In genomic region chr6:37007340-37008043, GRCh38 we compare ENCODE assay signal across 11 cellular contexts. TPM values are rescaled to one million over a fixed set of nuclear protein-coding genes. Genes with fewer than 3 reads are reported as not detected.
DNase-seq lines count a peak whose midpoint lies in the region; ATAC-seq and TF ChIP-seq lines count a peak whose summit lies in the region.
"Had no signal": no experiment of that assay in that cellular context is flagged by ENCODE, and none has a peak within 500 bp of the region (broad histone marks: within the 10 kb centered on the region; RNA-seq: fewer than 3 reads in every experiment).

No MANE protein-coding gene starts in this region.

- no peaks in the 10 kb centered on the region for H3F3A ChIP-seq in OCI-LY1 (ENCODE audit: insufficient read depth, low read length)

- H3K4me1 ChIP-seq in OCI-LY1 (ENCODE audit: insufficient read depth, low read length, severe bottlenecking) (peaks cover 40% of the 10 kb centered on the region), hepatocyte (ENCODE audit: insufficient read depth) (no peaks in the 10 kb centered on the region), transverse colon (no peaks in the 10 kb centered on the region)
- peaks cover 16% of the 10 kb centered on the region for H3K4me1 ChIP-seq in CD8-positive, alpha-beta memory T cell (ENCODE audit: insufficient read depth, low read length)

- TF ChIP-seq CTCF in activated CD8-positive, alpha-beta T cell treated with anti-CD3 and anti-CD28 coated beads for 36 hours (IDR thresholded peaks at IDR 0.05) = no peak
- TF ChIP-seq CTCF in OCI-LY1 (IDR thresholded peaks at IDR 0.05; ENCODE audit: low read length) (no peak), hepatocyte (IDR thresholded peaks at IDR 0.05; ENCODE audit: poor library complexity) (no peak), transverse colon (IDR thresholded peaks at IDR 0.05) (no peak)

- peak overlapping the region; percentile 62 for H3K27ac Mint-ChIP-seq in activated CD8-positive, alpha-beta T cell treated with anti-CD3 and anti-CD28 coated beads, Interleukin-2, amount 10 ng/mL, durations not matched to agents 7 days and 5 days
- no peak overlapping the region for H3K27ac Mint-ChIP-seq in activated CD8-positive, alpha-beta T cell treated with anti-CD3 and anti-CD28 coated beads for 36 hours
- peak overlapping the region in 2 of 8 donors; percentile 20 to 32 for H3K27ac Mint-ChIP-seq in CD8-positive, alpha-beta memory T cell
- H3K27ac Mint-ChIP-seq: brain had no signal

- no peaks in the 10 kb centered on the region for H3K9me3 Mint-ChIP-seq in activated CD8-positive, alpha-beta T cell treated with anti-CD3 and anti-CD28 coated beads, Interleukin-2, amount 10 ng/mL, durations not matched to agents 7 days and 5 days (ENCODE audit: insufficient read depth)
- no peaks in the 10 kb centered on the region for H3K9me3 Mint-ChIP-seq in activated CD8-positive, alpha-beta T cell treated with anti-CD3 and anti-CD28 coated beads for 36 hours
- no peaks in the 10 kb centered on the region for H3K9me3 Mint-ChIP-seq in CD8-positive, alpha-beta memory T cell
- H3K9me3 Mint-ChIP-seq: brain had no signal

- no peaks in the 10 kb centered on the region for H3K9me3 ChIP-seq in OCI-LY1 (ENCODE audit: low read length)
- H3K9me3 ChIP-seq in hepatocyte (ENCODE audit: low read depth) = no peaks in the 10 kb centered on the region
- H3K9me3 ChIP-seq in transverse colon = no peaks in the 10 kb centered on the region
- no peaks in the 10 kb centered on the region for H3K9me3 ChIP-seq in CD8-positive, alpha-beta memory T cell (ENCODE audit: low read length)
- no peaks in the 10 kb centered on the region for H3K9me3 ChIP-seq in MG63

- no peak for TF ChIP-seq EP300 in transverse colon (IDR thresholded peaks at IDR 0.05; ENCODE audit: low read depth)

- WGBS in hepatocyte (ENCODE audit: low lambda C conversion rate, missing lambda C conversion rate) = 76% methylated on average over 12 of the region's 12 CpGs
- whole genome bisulfite sequencing in transverse colon (ENCODE audit: low coverage in 1 of 2), 2 donors = 50 to 74% methylated on average over 4 to 12 of the region's 12 CpGs

- POLR2A ChIA-PET in activated CD8-positive, alpha-beta T cell treated with anti-CD3 and anti-CD28 coated beads, Interleukin-2, amount 10 ng/mL, durations not matched to agents 7 days and 5 days (lab: Charles Lee) = interaction anchor here (1.7 to 2.4 kb wide), 2 partner anchors 11 to 21 kb away, joined by 10 to 11 read pairs; partner anchors contain the start of gene MTCH1
- POLR2A ChIA-PET in activated CD8-positive, alpha-beta T cell treated with anti-CD3 and anti-CD28 coated beads for 36 hours (lab: Charles Lee) = interaction anchor here (1.0 to 1.1 kb wide), 2 partner anchors 25 to 31 kb away, joined by 3 to 4 read pairs; no protein-coding TSS in a partner anchor
- POLR2A ChIA-PET in CD8-positive, alpha-beta memory T cell (lab: Charles Lee) = interaction anchor here (0.6 to 1.2 kb wide), 2 partner anchors 10 to 123 kb away, joined by 3 to 4 read pairs; no protein-coding TSS in a partner anchor

- no peaks in the 10 kb centered on the region for H3K36me3 ChIP-seq in OCI-LY1 (ENCODE audit: insufficient read depth, low read length)
- H3K36me3 ChIP-seq in hepatocyte (replicated peaks; ENCODE audit: insufficient read depth, low read depth) = no peaks in the 10 kb centered on the region
- H3K36me3 ChIP-seq in transverse colon = no peaks in the 10 kb centered on the region
- H3K36me3 ChIP-seq in CD8-positive, alpha-beta memory T cell (ENCODE audit: insufficient read depth, low read length) = no peaks in the 10 kb centered on the region
- H3K36me3 ChIP-seq in MG63 = no peaks in the 10 kb centered on the region

- H3K36me3 Mint-ChIP-seq in activated CD8-positive, alpha-beta T cell treated with anti-CD3 and anti-CD28 coated beads, Interleukin-2, amount 10 ng/mL, durations not matched to agents 7 days and 5 days (ENCODE audit: low read depth) = peaks cover 4% of the 10 kb centered on the region
- no peaks in the 10 kb centered on the region for H3K36me3 Mint-ChIP-seq in activated CD8-positive, alpha-beta T cell treated with anti-CD3 and anti-CD28 coated beads for 36 hours (ENCODE audit: low read depth)
- no peaks in the 10 kb centered on the region for H3K36me3 Mint-ChIP-seq in CD8-positive, alpha-beta memory T cell
- H3K36me3 Mint-ChIP-seq: brain had no signal

- no peaks in the 10 kb centered on the region for H3K27me3 Mint-ChIP-seq in activated CD8-positive, alpha-beta T cell treated with anti-CD3 and anti-CD28 coated beads, Interleukin-2, amount 10 ng/mL, durations not matched to agents 7 days and 5 days (ENCODE audit: low read depth)
- H3K27me3 Mint-ChIP-seq in activated CD8-positive, alpha-beta T cell treated with anti-CD3 and anti-CD28 coated beads for 36 hours = no peaks in the 10 kb centered on the region
- no peaks in the 10 kb centered on the region for H3K27me3 Mint-ChIP-seq in CD8-positive, alpha-beta memory T cell

- peak overlapping the region; percentile 85 for H3K4me2 ChIP-seq in OCI-LY1 (ENCODE audit: low read length)
- no peak overlapping the region for H3K4me2 ChIP-seq in hepatocyte

- H3K79me2 ChIP-seq in OCI-LY1 (ENCODE audit: insufficient read depth, low read length) = no peaks in the 10 kb centered on the region
- no peaks in the 10 kb centered on the region for H3K79me2 ChIP-seq in hepatocyte

- H2AFZ ChIP-seq in OCI-LY1 (ENCODE audit: low read length) = no peak overlapping the region
- H2AFZ ChIP-seq in hepatocyte = no peak overlapping the region

- H4K20me1 ChIP-seq in OCI-LY1 (ENCODE audit: insufficient read depth, low read length) (no peaks in the 10 kb centered on the region), hepatocyte (ENCODE audit: insufficient read depth, poor library complexity, severe bottlenecking) (no peaks in the 10 kb centered on the region)

- no peak for DNase-seq in activated CD8-positive, alpha-beta T cell treated with anti-CD3 and anti-CD28 coated beads, Interleukin-2, amount 10 ng/mL, durations not matched to agents 7 days and 5 days
- no peak for DNase-seq in activated CD8-positive, alpha-beta T cell treated with anti-CD3 and anti-CD28 coated beads for 36 hours
- DNase-seq in hepatocyte (ENCODE audit: low spot score) (no peak), transverse colon (peak; percentile 51), MG63 (no peak), DMS79 treated with DMSO at 0.1 percent for 48 hours (lab: John Stamatoyannopoulos, UW) (no peak)
- no peak for DNase-seq in CD8-positive, alpha-beta memory T cell
- DNase-seq: NCI-H1436 treated with DMSO at 0.1 percent for 48 hours had no signal

- peak; percentile 18 for TF ChIP-seq POLR2A in transverse colon (IDR thresholded peaks at IDR 0.05)

- peak overlapping the region; percentile 55 for H3K4me3 Mint-ChIP-seq in activated CD8-positive, alpha-beta T cell treated with anti-CD3 and anti-CD28 coated beads, Interleukin-2, amount 10 ng/mL, durations not matched to agents 7 days and 5 days
- no peak overlapping the region for H3K4me3 Mint-ChIP-seq in activated CD8-positive, alpha-beta T cell treated with anti-CD3 and anti-CD28 coated beads for 36 hours
- H3K4me3 Mint-ChIP-seq in CD8-positive, alpha-beta memory T cell = peak overlapping the region in 1 of 7 donors; percentile 23
- H3K4me3 Mint-ChIP-seq: brain had no signal

- CTCF ChIA-PET in activated CD8-positive, alpha-beta T cell treated with anti-CD3 and anti-CD28 coated beads, Interleukin-2, amount 10 ng/mL, durations not matched to agents 7 days and 5 days (lab: Charles Lee) = interaction anchor here (0.9 to 3.5 kb wide), 7 partner anchors 11 to 248 kb away, joined by 3 to 63 read pairs (median 7); partner anchors contain the start of genes C6orf89 and PPIL1
- CTCF ChIA-PET in activated CD8-positive, alpha-beta T cell treated with anti-CD3 and anti-CD28 coated beads for 36 hours (lab: Charles Lee) = interaction anchor here (0.8 to 2.8 kb wide), 6 partner anchors 8 to 600 kb away, joined by 3 to 30 read pairs (median 4); no protein-coding TSS in a partner anchor
- CTCF ChIA-PET in CD8-positive, alpha-beta memory T cell (lab: Charles Lee) = interaction anchor here (1.0 to 3.3 kb wide), 6 partner anchors 10 to 203 kb away, joined by 3 to 21 read pairs (median 6); no protein-coding TSS in a partner anchor

- H3K9ac ChIP-seq in OCI-LY1 (ENCODE audit: low read length) = no peak overlapping the region

- H3K27me3 ChIP-seq in OCI-LY1 (ENCODE audit: insufficient read depth, low read length) (no peaks in the 10 kb centered on the region), hepatocyte (no peaks in the 10 kb centered on the region), transverse colon (no peaks in the 10 kb centered on the region), MG63 (no peaks in the 10 kb centered on the region)
- no peaks in the 10 kb centered on the region for H3K27me3 ChIP-seq in CD8-positive, alpha-beta memory T cell (ENCODE audit: insufficient read depth, low read length, poor library complexity, severe bottlenecking)

- intact Hi-C loops in activated CD8-positive, alpha-beta T cell treated with anti-CD3 and anti-CD28 coated beads for 36 hours (cut with micrococcal nuclease) = no loop called here
- intact Hi-C loops in transverse colon (cut with DNase I; ENCODE audit: low total_unique reads) = no loop called here

- ATAC-seq in activated CD8-positive, alpha-beta T cell treated with anti-CD3 and anti-CD28 coated beads, Interleukin-2, amount 10 ng/mL, durations not matched to agents 7 days and 5 days = no peak
- ATAC-seq in activated CD8-positive, alpha-beta T cell treated with anti-CD3 and anti-CD28 coated beads for 36 hours = no peak

- H3K4me3 ChIP-seq in OCI-LY1 (ENCODE audit: low read depth, low read length, poor library complexity, severe bottlenecking) = peak overlapping the region; percentile 68
- H3K4me3 ChIP-seq in hepatocyte = no peak overlapping the region
- H3K4me3 ChIP-seq in transverse colon = peak overlapping the region in 1 of 4 donors; percentile 29
- no peak overlapping the region for H3K4me3 ChIP-seq in CD8-positive, alpha-beta memory T cell (ENCODE audit: low read length)
- H3K4me3 ChIP-seq in MG63 = no peak overlapping the region

- H3K4me1 Mint-ChIP-seq in activated CD8-positive, alpha-beta T cell treated with anti-CD3 and anti-CD28 coated beads, Interleukin-2, amount 10 ng/mL, durations not matched to agents 7 days and 5 days (ENCODE audit: low read depth) = peaks cover 35% of the 10 kb centered on the region
- H3K4me1 Mint-ChIP-seq in activated CD8-positive, alpha-beta T cell treated with anti-CD3 and anti-CD28 coated beads for 36 hours (ENCODE audit: low read depth) = peaks cover 14% of the 10 kb centered on the region
- H3K4me1 Mint-ChIP-seq in CD8-positive, alpha-beta memory T cell = peaks cover 9 to 29% (median 14%) of the 10 kb centered on the region in 3 donors
- H3K4me1 Mint-ChIP-seq: brain had no signal

- H3K9me2 ChIP-seq in OCI-LY1 (ENCODE audit: low read depth, low read length) = no peaks in the 10 kb centered on the region
- no peaks in the 10 kb centered on the region for H3K9me2 ChIP-seq in hepatocyte (replicated peaks; ENCODE audit: insufficient read depth)

- in situ Hi-C loops in transverse colon (cut with MboI; ENCODE audit: low pct_ligation_motif_present in 1 of 4, low pct_unique_long_range_greater_than_20kb in 1 of 4, low sequenced_read_pairs in 3 of 4) = loop anchor here in 3 of 4 donors (25.0 kb wide), 3 partner anchors 120 to 245 kb away; partner anchors contain the start of gene C6orf89 (in 3 of the 3)

- H3K27ac ChIP-seq in OCI-LY1 (ENCODE audit: low read depth, low read length, poor library complexity, severe bottlenecking) (peak overlapping the region; percentile 22), hepatocyte (peak overlapping the region; percentile 15), transverse colon (peak overlapping the region; percentile 53 to 68 (median 57))
- no peak overlapping the region for H3K27ac ChIP-seq in CD8-positive, alpha-beta memory T cell (ENCODE audit: low read depth, low read length)
- H3K27ac ChIP-seq: VCaP had no signal

RNA-seq across cellular contexts. Expression of gene FGD2, which starts 2.0 kb away (rescaled TPM):
- total RNA-seq in activated CD8-positive, alpha-beta T cell treated with anti-CD3 and anti-CD28 coated beads, Interleukin-2, amount 10 ng/mL, durations not matched to agents 7 days and 5 days = 10 to 100 TPM; 10.1 to 12.1 TPM
- 1 to 10 TPM; 1.4 to 1.6 TPM for total RNA-seq in activated CD8-positive, alpha-beta T cell treated with anti-CD3 and anti-CD28 coated beads for 36 hours
- total RNA-seq in hepatocyte = 2.5 and 4.6 TPM in 2 replicates
- 3.7 and 5.2 TPM in 2 replicates for polyA plus RNA-seq in hepatocyte
- 10 to 100 TPM; 13.1 to 46.4 (median 29.6) TPM for total RNA-seq in transverse colon
- total RNA-seq in CD8-positive, alpha-beta memory T cell = 1 to 10 TPM; 1.2 to 1.3 TPM
- polyA plus RNA-seq in CD8-positive, alpha-beta memory T cell = 0.53 TPM
- total RNA-seq in MG63 (2014; rRNA removed; shearing (Covaris generic); ENCODE audit: low replicate concordance) = 0.33 TPM in 1 of 2 replicates, not detected in the other

RNA-seq across cellular contexts. Expression of gene MTCH1, which starts 21.5 kb away (rescaled TPM):
- total RNA-seq in activated CD8-positive, alpha-beta T cell treated with anti-CD3 and anti-CD28 coated beads, Interleukin-2, amount 10 ng/mL, durations not matched to agents 7 days and 5 days = 100 to 1,000 TPM; 117 to 122 TPM
- 100 to 1,000 TPM in 1 of 2 experiments, 10 to 100 TPM in 1; 96.5 to 100 TPM for total RNA-seq in activated CD8-positive, alpha-beta T cell treated with anti-CD3 and anti-CD28 coated beads for 36 hours
- total RNA-seq in hepatocyte (184 and 203 TPM in 2 replicates), transverse colon (100 to 1,000 TPM; 123 to 190 (median 152) TPM)
- 359 and 395 TPM in 2 replicates for polyA plus RNA-seq in hepatocyte
- total RNA-seq in CD8-positive, alpha-beta memory T cell = 100 to 1,000 TPM; 116 to 126 TPM
- 81.1 TPM for polyA plus RNA-seq in CD8-positive, alpha-beta memory T cell
- 195 and 270 TPM in 2 replicates for total RNA-seq in MG63 (2014; rRNA removed; shearing (Covaris generic); ENCODE audit: low replicate concordance)

RNA-seq across cellular contexts. Expression of gene PI16, which starts 53.0 kb away (rescaled TPM):
- total RNA-seq in activated CD8-positive, alpha-beta T cell treated with anti-CD3 and anti-CD28 coated beads, Interleukin-2, amount 10 ng/mL, durations not matched to agents 7 days and 5 days = under 1 TPM in 1 of 2 experiments, not detected in 1; 0.63 TPM
- not detected for total RNA-seq in activated CD8-positive, alpha-beta T cell treated with anti-CD3 and anti-CD28 coated beads for 36 hours
- total RNA-seq in hepatocyte = not detected in 2 replicates
- 0.28 TPM in 1 of 2 replicates, not detected in the other for polyA plus RNA-seq in hepatocyte
- total RNA-seq in transverse colon = 1 to 10 TPM in 2 of 4 donors, under 1 TPM in 1, not detected in 1; 0.60 to 5.6 (median 4.0) TPM
- total RNA-seq in CD8-positive, alpha-beta memory T cell = under 1 TPM; 0.20 to 0.37 TPM
- polyA plus RNA-seq in CD8-positive, alpha-beta memory T cell = 13.6 TPM
- total RNA-seq in MG63 (2014; rRNA removed; shearing (Covaris generic); ENCODE audit: low replicate concordance) = not detected in 2 replicates
